ENCODE assay signal across 8 cellular contexts in genomic region chrX:74343970-74344622, GRCh38. TPM values are rescaled to one million over a fixed set of nuclear protein-coding genes. Genes with fewer than 3 reads are reported as not detected.
DNase-seq lines count a peak whose midpoint lies in the region; ATAC-seq and TF ChIP-seq lines count a peak whose summit lies in the region.

No MANE protein-coding gene starts in this region.

- no peaks in the 10 kb centered on the region for H3K36me3 Mint-ChIP-seq in activated naive CD8-positive, alpha-beta T cell treated with anti-CD3 and anti-CD28 coated beads, Interleukin-2, amount 10 ng/mL, durations not matched to agents 7 days and 5 days
- H3K36me3 Mint-ChIP-seq in activated naive CD8-positive, alpha-beta T cell treated with anti-CD3 and anti-CD28 coated beads for 36 hours, result no peaks in the 10 kb centered on the region
- H3K36me3 Mint-ChIP-seq in brain, result peaks cover 3% of the 10 kb centered on the region

- no peak overlapping the region for H3K27ac Mint-ChIP-seq in activated naive CD8-positive, alpha-beta T cell treated with anti-CD3 and anti-CD28 coated beads, Interleukin-2, amount 10 ng/mL, durations not matched to agents 7 days and 5 days
- H3K27ac Mint-ChIP-seq in activated naive CD8-positive, alpha-beta T cell treated with anti-CD3 and anti-CD28 coated beads for 36 hours, result no peak overlapping the region
- H3K27ac Mint-ChIP-seq in brain, result peak overlapping the region in 1 of 5 experiments; percentile 44

- H3K4me3 Mint-ChIP-seq in activated naive CD8-positive, alpha-beta T cell treated with anti-CD3 and anti-CD28 coated beads, Interleukin-2, amount 10 ng/mL, durations not matched to agents 7 days and 5 days, result no peak overlapping the region
- no peak overlapping the region for H3K4me3 Mint-ChIP-seq in activated naive CD8-positive, alpha-beta T cell treated with anti-CD3 and anti-CD28 coated beads for 36 hours
- no peak overlapping the region for H3K4me3 Mint-ChIP-seq in brain

- no peaks in the 10 kb centered on the region for H3K27me3 Mint-ChIP-seq in activated naive CD8-positive, alpha-beta T cell treated with anti-CD3 and anti-CD28 coated beads, Interleukin-2, amount 10 ng/mL, durations not matched to agents 7 days and 5 days
- H3K27me3 Mint-ChIP-seq in activated naive CD8-positive, alpha-beta T cell treated with anti-CD3 and anti-CD28 coated beads for 36 hours, result no peaks in the 10 kb centered on the region
- H3K27me3 Mint-ChIP-seq in brain, result peaks cover 4% of the 10 kb centered on the region

- no peaks in the 10 kb centered on the region for H3K36me3 ChIP-seq in SJSA1

- POLR2A ChIA-PET in activated naive CD8-positive, alpha-beta T cell treated with anti-CD3 and anti-CD28 coated beads, Interleukin-2, amount 10 ng/mL, durations not matched to agents 7 days and 5 days (lab: Charles Lee), result no interaction called here

- TF ChIP-seq CTCF in HFF-Myc (IDR thresholded peaks at IDR 0.05; ENCODE audit: low read depth, low read length, missing control alignments) (peak; percentile 56), brain (conservative IDR thresholded peaks at IDR 0.05) (peak; percentile 60 to 70)

- H3K4me1 ChIP-seq in SJSA1 (replicated peaks), result peaks cover 9% of the 10 kb centered on the region

- H3K9me3 Mint-ChIP-seq in activated naive CD8-positive, alpha-beta T cell treated with anti-CD3 and anti-CD28 coated beads, Interleukin-2, amount 10 ng/mL, durations not matched to agents 7 days and 5 days, result no peaks in the 10 kb centered on the region
- H3K9me3 Mint-ChIP-seq in activated naive CD8-positive, alpha-beta T cell treated with anti-CD3 and anti-CD28 coated beads for 36 hours, result peaks cover under 1% of the 10 kb centered on the region
- peaks cover 0 to 20% (median 9%) of the 10 kb centered on the region in 5 experiments for H3K9me3 Mint-ChIP-seq in brain

- H3K27me3 ChIP-seq in SJSA1 (replicated peaks), result no peaks in the 10 kb centered on the region

- H3K4me3 ChIP-seq in HFF-Myc (replicated peaks; ENCODE audit: low read depth, low read length), result no peak overlapping the region
- no peak overlapping the region for H3K4me3 ChIP-seq in SJSA1

- peaks cover 1% of the 10 kb centered on the region for H3K4me1 Mint-ChIP-seq in activated naive CD8-positive, alpha-beta T cell treated with anti-CD3 and anti-CD28 coated beads, Interleukin-2, amount 10 ng/mL, durations not matched to agents 7 days and 5 days
- peaks cover 2% of the 10 kb centered on the region for H3K4me1 Mint-ChIP-seq in activated naive CD8-positive, alpha-beta T cell treated with anti-CD3 and anti-CD28 coated beads for 36 hours
- peaks cover 7% of the 10 kb centered on the region for H3K4me1 Mint-ChIP-seq in brain

- no peaks in the 10 kb centered on the region for H3K9me3 ChIP-seq in SJSA1 (replicated peaks)

- no peak for DNase-seq in activated naive CD8-positive, alpha-beta T cell treated with anti-CD3 and anti-CD28 coated beads, Interleukin-2, amount 10 ng/mL, durations not matched to agents 7 days and 5 days
- no peak for DNase-seq in activated naive CD8-positive, alpha-beta T cell treated with anti-CD3 and anti-CD28 coated beads for 36 hours
- DNase-seq in HFF-Myc (ENCODE audit: extremely low read depth, low read depth), result peak; percentile 75
- peak; percentile 76 for DNase-seq in NAMALWA (ENCODE audit: low spot score)
- peak; percentile 84 to 90 for DNase-seq in SJSA1 (ENCODE audit: low read depth in 1 of 2, low spot score in 2 of 2)
- peak; percentile 91 for DNase-seq in iPS DF 4.7 (ENCODE audit: extremely low read depth, low spot score)
- DNase-seq in stimulated activated CD4-positive, alpha-beta T cell treated with anti-CD3 and anti-CD28 coated beads, Interleukin-12 subunit alpha, Interleukin-12 subunit beta, amount 100 ng/mL, for 4 hours, result peak; percentile 2

- peak; percentile 65 for ATAC-seq in activated naive CD8-positive, alpha-beta T cell treated with anti-CD3 and anti-CD28 coated beads, Interleukin-2, amount 10 ng/mL, durations not matched to agents 7 days and 5 days (ENCODE audit: low read depth)

- no peak overlapping the region for H3K27ac ChIP-seq in SJSA1

RNA-seq across cellular contexts. Expression of gene ZCCHC13, which starts 40.1 kb away (rescaled TPM):
- not detected for total RNA-seq in activated naive CD8-positive, alpha-beta T cell treated with anti-CD3 and anti-CD28 coated beads, Interleukin-2, amount 10 ng/mL, durations not matched to agents 7 days and 5 days
- total RNA-seq in activated naive CD8-positive, alpha-beta T cell treated with anti-CD3 and anti-CD28 coated beads for 36 hours, result not detected
- total RNA-seq in SJSA1 (2014; rRNA removed; shearing (Covaris generic)), result not detected in 2 replicates
- not detected for polyA plus RNA-seq in brain (ENCODE audit: insufficient read depth, low read depth, low replicate concordance)

Comparison
In these comparisons a context has a peak if more than half of its experiments do, and no peak if none do; other contexts are left out.
1. DNase-seq: peak in HFF-Myc (single experiment), NAMALWA (single experiment), SJSA1 (2 of 2), iPS DF 4.7 (single experiment) and stimulated activated CD4-positive, alpha-beta T cell treated with anti-CD3 and anti-CD28 coated beads, Interleukin-12 subunit alpha, Interleukin-12 subunit beta, amount 100 ng/mL, for 4 hours (single experiment); none in activated naive CD8-positive, alpha-beta T cell treated with anti-CD3 and anti-CD28 coated beads, Interleukin-2, amount 10 ng/mL, durations not matched to agents 7 days and 5 days (single experiment) and activated naive CD8-positive, alpha-beta T cell treated with anti-CD3 and anti-CD28 coated beads for 36 hours (single experiment).